7 cellular contexts compared by ENCODE assay signal in the genomic region with DNA sequence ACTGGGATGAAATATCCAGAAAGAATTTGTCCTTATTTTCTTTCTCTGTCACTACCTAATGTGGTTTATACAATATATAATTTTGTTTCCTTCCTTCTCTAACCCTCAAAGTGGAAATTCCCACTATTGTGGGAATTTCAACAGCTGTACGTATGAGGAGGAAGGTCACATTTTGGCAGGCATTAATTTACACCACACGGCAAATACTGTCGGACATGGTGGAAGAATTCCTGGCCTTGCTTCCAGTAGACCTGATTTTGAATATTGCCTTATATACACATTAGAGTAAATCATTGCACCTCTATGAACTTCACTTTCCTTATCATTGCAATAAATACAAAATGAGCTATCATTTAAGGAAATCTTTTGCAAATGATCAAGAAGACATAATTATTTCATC.
"Had no signal": no experiment of that assay in that cellular context is flagged by ENCODE, and none has a peak within 500 bp of the region (broad histone marks: within the 10 kb centered on the region; RNA-seq: fewer than 3 reads in every experiment).

No MANE protein-coding gene starts in this region.

- H3K4me3 ChIP-seq: HAP-1, K562 had no signal

- ATAC-seq: HCT116, K562 had no signal

- H3K9me3 ChIP-seq: HAP-1 had no signal

- H3K9me3 Mint-ChIP-seq: HFFc6 had no signal

- H3K36me3 ChIP-seq: HAP-1 had no signal

- DNase-seq: GOT3, H7, HFFc6, IMR-90 had no signal

- H3K27ac Mint-ChIP-seq: HFFc6 had no signal

- H3K4me1 ChIP-seq: HAP-1 had no signal

- H3K4me3 Mint-ChIP-seq: HFFc6 had no signal
